In genomic region chr7:150586068-150586777, GRCh38 we compare ENCODE assay signal across 12 cellular contexts. TPM values are rescaled to one million over a fixed set of nuclear protein-coding genes. Genes with fewer than 3 reads are reported as not detected.
DNase-seq lines count a peak whose midpoint lies in the region; ATAC-seq and TF ChIP-seq lines count a peak whose summit lies in the region.
"Had no signal": no experiment of that assay in that cellular context is flagged by ENCODE, and none has a peak within 500 bp of the region (broad histone marks: within the 10 kb centered on the region; RNA-seq: fewer than 3 reads in every experiment).

No MANE protein-coding gene starts in this region.

- H3K27me3 ChIP-seq in lung (ENCODE audit: control insufficient read depth, insufficient read depth) (no peaks in the 10 kb centered on the region), uterus (no peaks in the 10 kb centered on the region), osteoblast (ENCODE audit: insufficient read depth, low read length) (no peaks in the 10 kb centered on the region)

- peak overlapping the region; percentile 87 for H3K27ac Mint-ChIP-seq in activated naive CD4-positive, alpha-beta T cell treated with anti-CD3 and anti-CD28 coated beads, Interleukin-2, amount 50 U/mL, for 24 hours
- peak overlapping the region; percentile 85 for H3K27ac Mint-ChIP-seq in activated naive CD8-positive, alpha-beta T cell

- DNase-seq in activated naive CD4-positive, alpha-beta T cell treated with Interleukin-2 at 50 U/mL for 16 hours, result no peak
- DNase-seq in lung (ENCODE audit: low spot score) (peak; percentile 29), uterus (no peak), osteoblast (ENCODE audit: insufficient read length, low spot score, missing footprints) (no peak)
- DNase-seq: cerebellar nuclear complex; stimulated activated CD4-positive, alpha-beta T cell treated with anti-CD3 and anti-CD28 coated beads, Interleukin-4, amount 100 ng/mL, for 24 hours had no signal

- H3K36me3 ChIP-seq in lung (ENCODE audit: control insufficient read depth in 2 of 2, insufficient read depth in 2 of 2, low read length in 2 of 2) (no peaks in the 10 kb centered on the region), uterus (no peaks in the 10 kb centered on the region), osteoblast (ENCODE audit: insufficient read depth, low read length) (no peaks in the 10 kb centered on the region)

- no peak overlapping the region for H2AFZ ChIP-seq in osteoblast (ENCODE audit: low read length)

- ATAC-seq in lung (ENCODE audit: insufficient read depth, low FRiP score), result peak; percentile 75
- no peak for ATAC-seq in GM18511 (IDR thresholded peaks at IDR 0.05; ENCODE audit: unreplicated experiment)
- no peak for ATAC-seq in GM21786 (IDR thresholded peaks at IDR 0.05; ENCODE audit: unreplicated experiment)

- H3K36me3 Mint-ChIP-seq in activated naive CD4-positive, alpha-beta T cell treated with anti-CD3 and anti-CD28 coated beads, Interleukin-2, amount 50 U/mL, for 24 hours, result peaks cover 16% of the 10 kb centered on the region
- peaks cover 15% of the 10 kb centered on the region for H3K36me3 Mint-ChIP-seq in activated naive CD8-positive, alpha-beta T cell

- H3K27ac ChIP-seq in lung (ENCODE audit: low read depth in 1 of 2, low read length in 1 of 2) (peak overlapping the region; percentile 68 to 70), uterus (peak overlapping the region; percentile 49 to 75), osteoblast (ENCODE audit: low read depth, low read length) (no peak overlapping the region)

- peaks cover 59% of the 10 kb centered on the region for H3K4me1 Mint-ChIP-seq in activated naive CD4-positive, alpha-beta T cell treated with anti-CD3 and anti-CD28 coated beads, Interleukin-2, amount 50 U/mL, for 24 hours
- peaks cover 56% of the 10 kb centered on the region for H3K4me1 Mint-ChIP-seq in activated naive CD8-positive, alpha-beta T cell (ENCODE audit: low read depth)

- H3K27me3 Mint-ChIP-seq in activated naive CD4-positive, alpha-beta T cell treated with anti-CD3 and anti-CD28 coated beads, Interleukin-2, amount 50 U/mL, for 24 hours, result no peaks in the 10 kb centered on the region
- no peaks in the 10 kb centered on the region for H3K27me3 Mint-ChIP-seq in activated naive CD8-positive, alpha-beta T cell

- H3K4me3 Mint-ChIP-seq in activated naive CD4-positive, alpha-beta T cell treated with anti-CD3 and anti-CD28 coated beads, Interleukin-2, amount 50 U/mL, for 24 hours, result peak overlapping the region; percentile 34
- H3K4me3 Mint-ChIP-seq in activated naive CD8-positive, alpha-beta T cell, result peak overlapping the region; percentile 47

- TF ChIP-seq CTCF in lung (IDR thresholded peaks at IDR 0.05; ENCODE audit: control extremely low read depth, extremely low read depth) (no peak), uterus (IDR thresholded peaks at IDR 0.05) (no peak), osteoblast (IDR thresholded peaks at IDR 0.05; ENCODE audit: extremely low read depth, low read depth, low read length) (no peak)

- 46 to 47% methylated on average over 4 of the region's 4 CpGs for WGBS in lung, 2 donors

- no peaks in the 10 kb centered on the region for H4K20me1 ChIP-seq in osteoblast (ENCODE audit: insufficient read depth, low read length)

- H3K4me2 ChIP-seq in osteoblast (ENCODE audit: insufficient read depth, low read length), result no peak overlapping the region

- no peak for TF ChIP-seq POLR2A in uterus (IDR thresholded peaks at IDR 0.05)

- H3K4me1 ChIP-seq in lung (ENCODE audit: control insufficient read depth in 2 of 2, insufficient read depth in 2 of 2, low read length in 2 of 2) (peaks cover 2 to 8% of the 10 kb centered on the region in 2 donors), uterus (no peaks in the 10 kb centered on the region), osteoblast (ENCODE audit: insufficient read depth, low read length) (no peaks in the 10 kb centered on the region)

- intact Hi-C loops in uterus (cut with DNase I; ENCODE audit: low total_unique reads), result no loop called here

- H3K79me2 ChIP-seq in osteoblast (ENCODE audit: insufficient read depth, low read length), result no peaks in the 10 kb centered on the region

- H3K9me3 ChIP-seq in lung (ENCODE audit: control insufficient read depth in 2 of 2, insufficient read depth in 1 of 2, low read length in 1 of 2) (no peaks in the 10 kb centered on the region), uterus (no peaks in the 10 kb centered on the region), osteoblast (ENCODE audit: low read depth, low read length) (no peaks in the 10 kb centered on the region)

- H3K4me3 ChIP-seq in lung, result no peak overlapping the region
- no peak overlapping the region for H3K4me3 ChIP-seq in uterus
- H3K4me3 ChIP-seq in osteoblast (ENCODE audit: insufficient read depth, low read length), result no peak overlapping the region

- H3K9me3 Mint-ChIP-seq in activated naive CD4-positive, alpha-beta T cell treated with anti-CD3 and anti-CD28 coated beads, Interleukin-2, amount 50 U/mL, for 24 hours, result peaks cover 10% of the 10 kb centered on the region
- peaks cover 10% of the 10 kb centered on the region for H3K9me3 Mint-ChIP-seq in activated naive CD8-positive, alpha-beta T cell (ENCODE audit: low read depth)

RNA-seq across cellular contexts. Expression of gene GIMAP4, which starts 19.0 kb away (rescaled TPM):
- 10 to 100 TPM; 49.0 to 66.2 TPM for total RNA-seq in lung
- polyA plus RNA-seq in lung, result 10 to 100 TPM; 26.2 to 48.3 TPM
- total RNA-seq in uterus, result 100 to 1,000 TPM in 1 of 4 donors, 10 to 100 TPM in 3; 39.0 to 116 (median 75.7) TPM
- not detected in 2 replicates for total RNA-seq in osteoblast
- total RNA-seq: myocyte, OCI-LY7 had no signal

RNA-seq across cellular contexts. Expression of gene GIMAP6, which starts 46.0 kb away (rescaled TPM):
- total RNA-seq in lung, result 10 to 100 TPM; 38.9 to 53.7 TPM
- 10 to 100 TPM; 12.1 to 41.2 TPM for polyA plus RNA-seq in lung
- 10 to 100 TPM; 37.3 to 71.0 (median 60.9) TPM for total RNA-seq in uterus
- 0.36 TPM in 1 of 2 replicates, not detected in the other for total RNA-seq in osteoblast
- total RNA-seq: myocyte, OCI-LY7 had no signal

Comparison
In these comparisons a context has a peak if more than half of its experiments do, and no peak if none do; other contexts are left out.
1. RNA of gene GIMAP4, which starts 19.0 kb away (total RNA-seq): 39.0 to 116 TPM in uterus and 49.0 to 66.2 TPM in lung; not detected in osteoblast; every median in the first group is over 10 times any median in the second.
2. RNA of gene GIMAP6, which starts 46.0 kb away (total RNA-seq): 37.3 to 71.0 TPM in uterus and 38.9 to 53.7 TPM in lung; 0.36 TPM in osteoblast; every median in the first group is over 10 times any median in the second.